In genomic region chr2:62195421-62196277, GRCh38 we compare ENCODE assay signal across 8 cellular contexts. TPM values are rescaled to one million over a fixed set of nuclear protein-coding genes. Genes with fewer than 3 reads are reported as not detected.
DNase-seq lines count a peak whose midpoint lies in the region; ATAC-seq and TF ChIP-seq lines count a peak whose summit lies in the region.

Gene B3GNT2 (plus strand): TSS chr2:62196115. CDS start chr2:62222221, 26,106 bp downstream.

- H2AFZ ChIP-seq in SU-DHL-6 (ENCODE audit: low read depth, low read length, severe bottlenecking) = peak within 1 kb of the TSS; percentile 90

- no peaks in the 10 kb centered on the region for H3F3A ChIP-seq in SU-DHL-6 (ENCODE audit: insufficient read depth)

- H4K20me1 ChIP-seq in SU-DHL-6 (ENCODE audit: low read depth, low read length) = peaks cover 28% of the 10 kb centered on the region

- H3K27me3 ChIP-seq in SU-DHL-6 (ENCODE audit: low read length) = no peaks in the 10 kb centered on the region
- H3K27me3 ChIP-seq in ovary = no peaks in the 10 kb centered on the region
- no peaks in the 10 kb centered on the region for H3K27me3 ChIP-seq in thoracic aorta (replicated peaks; ENCODE audit: insufficient read depth)

- H3K9me2 ChIP-seq in SU-DHL-6 (replicated peaks; ENCODE audit: insufficient read depth, low read length) = no peaks in the 10 kb centered on the region

- WGBS in ovary, 3 donors = 0 to 3% (median 1%) methylated on average over 17 to 70 of the region's 70 CpGs

- TF ChIP-seq EP300 in Ishikawa (IDR thresholded peaks at IDR 0.05; ENCODE audit: borderline replicate concordance) (no peak), ovary (IDR thresholded peaks at IDR 0.05) (no peak)

- H3K4me3 ChIP-seq in SU-DHL-6 (ENCODE audit: insufficient read depth, low read length, poor library complexity, severe bottlenecking) = peak within 1 kb of the TSS; percentile 99
- H3K4me3 ChIP-seq in ovary = peak within 1 kb of the TSS; percentile 56
- H3K4me3 ChIP-seq in thoracic aorta = peak within 1 kb of the TSS; percentile 99

- peak; percentile 76 for TF ChIP-seq POLR2A in ovary (IDR thresholded peaks at IDR 0.05)

- H3K36me3 ChIP-seq in SU-DHL-6 (ENCODE audit: low read length) (peaks cover 2% of the 10 kb centered on the region; the same call in 1 of the 2 replicates), ovary (no peaks in the 10 kb centered on the region), thoracic aorta (no peaks in the 10 kb centered on the region)

- TF ChIP-seq RAD21 in Ishikawa (IDR thresholded peaks at IDR 0.05; ENCODE audit: low read depth) = no peak

- H3K27ac ChIP-seq in SU-DHL-6 (ENCODE audit: low read depth, low read length) (peak within 1 kb of the TSS; percentile 70), ovary (peak within 1 kb of the TSS; percentile 74 to 76), thoracic aorta (peak within 1 kb of the TSS; percentile 84 to 94)

- peak; percentile 62 for DNase-seq in DMS53 treated with DMSO at 0.1 percent for 48 hours (lab: John Stamatoyannopoulos, UW; ENCODE audit: unreplicated experiment)
- DNase-seq in activated naive CD8-positive, alpha-beta T cell treated with anti-CD3 and anti-CD28 coated beads for 36 hours = peak; percentile 87
- DNase-seq in head of caudate nucleus = peak; percentile 53 to 94 (median 87)
- DNase-seq in ovary = peak; percentile 81 to 89 (median 87)
- peak; percentile 39 for DNase-seq in thoracic aorta (ENCODE audit: low spot score)

- H3K36me3 Mint-ChIP-seq in activated naive CD8-positive, alpha-beta T cell treated with anti-CD3 and anti-CD28 coated beads for 36 hours = peaks cover 24% of the 10 kb centered on the region

- peaks cover 39% of the 10 kb centered on the region for H3K79me2 ChIP-seq in SU-DHL-6 (ENCODE audit: insufficient read depth, low read length)

- peak; percentile 49 for ATAC-seq in GM21515 (IDR thresholded peaks at IDR 0.05; ENCODE audit: unreplicated experiment)
- ATAC-seq in thoracic aorta (ENCODE audit: insufficient number of reproducible peaks, low FRiP score, low read depth) = peak; percentile 73

- H3K9me3 ChIP-seq in SU-DHL-6 (ENCODE audit: insufficient read depth, low read length) (no peaks in the 10 kb centered on the region), ovary (no peaks in the 10 kb centered on the region), thoracic aorta (no peaks in the 10 kb centered on the region)

- peak within 1 kb of the TSS; percentile 91 for H3K9ac ChIP-seq in SU-DHL-6 (ENCODE audit: low read length)

- H3K4me1 ChIP-seq in ovary (ENCODE audit: insufficient read depth) = peaks cover 5% of the 10 kb centered on the region
- peaks cover 14 to 29% of the 10 kb centered on the region in 2 donors for H3K4me1 ChIP-seq in thoracic aorta (ENCODE audit: control insufficient read depth in 1 of 2, low read depth in 2 of 2)

- H3K4me2 ChIP-seq in SU-DHL-6 (ENCODE audit: low read depth, low read length, poor library complexity, severe bottlenecking) = peak within 1 kb of the TSS; percentile 79

- H3K9me3 Mint-ChIP-seq in activated naive CD8-positive, alpha-beta T cell treated with anti-CD3 and anti-CD28 coated beads for 36 hours = no peaks in the 10 kb centered on the region

- peaks cover 22% of the 10 kb centered on the region for H3K4me1 Mint-ChIP-seq in activated naive CD8-positive, alpha-beta T cell treated with anti-CD3 and anti-CD28 coated beads for 36 hours

- TF ChIP-seq CTCF in SU-DHL-6 (IDR thresholded peaks at IDR 0.05; ENCODE audit: insufficient read depth, low read length, poor library complexity, severe bottlenecking) (no peak), ovary (IDR thresholded peaks at IDR 0.05) (no peak), thoracic aorta (IDR thresholded peaks at IDR 0.05) (no peak)

- no peaks in the 10 kb centered on the region for H3K27me3 Mint-ChIP-seq in activated naive CD8-positive, alpha-beta T cell treated with anti-CD3 and anti-CD28 coated beads for 36 hours

- H3K27ac Mint-ChIP-seq in activated naive CD8-positive, alpha-beta T cell treated with anti-CD3 and anti-CD28 coated beads for 36 hours = peak within 1 kb of the TSS; percentile 96

- H3K4me3 Mint-ChIP-seq in activated naive CD8-positive, alpha-beta T cell treated with anti-CD3 and anti-CD28 coated beads for 36 hours = peak within 1 kb of the TSS; percentile 89

- intact Hi-C loops in head of caudate nucleus (cut with DNase I) (loop anchor here (5.0 kb wide), 1 partner anchor 217 kb away; no protein-coding TSS in a partner anchor), ovary (cut with DNase I) (loop anchor here in 2 of 4 donors (5.0 to 10.0 kb wide), 2 partner anchors 217 to 281 kb away; no protein-coding TSS in a partner anchor)

TF ChIP-seq in Ishikawa, 13 proteins besides CTCF, POLR2A, EP300 and RAD21:
- TF ChIP-seq NFIC (IDR thresholded peaks at IDR 0.05) = no peak
- peak; percentile 88; the same call in 1 of the 2 replicates for TF ChIP-seq TAF1 (IDR thresholded peaks at IDR 0.05; ENCODE audit: low read depth)
- TF ChIP-seq CREB1 (IDR thresholded peaks at IDR 0.05; ENCODE audit: low read depth) = 0 out of 2 replicates have a peak, but pooled peaks have one; percentile 12
- 0 out of 2 replicates have a peak, but pooled peaks have one; percentile 1 for TF ChIP-seq YY1 (IDR thresholded peaks at IDR 0.05; ENCODE audit: low read depth)
- no peak for TF ChIP-seq FOXM1 (IDR thresholded peaks at IDR 0.05; ENCODE audit: borderline replicate concordance, low read depth)
- TF ChIP-seq ZBTB7A (IDR thresholded peaks at IDR 0.05; ENCODE audit: low read depth) = peak; percentile 88

RNA-seq across cellular contexts. Expression of gene B3GNT2, which starts in this region (rescaled TPM):
- total RNA-seq in activated naive CD8-positive, alpha-beta T cell treated with anti-CD3 and anti-CD28 coated beads for 36 hours = 10 to 100 TPM; 67.3 to 68.7 TPM
- total RNA-seq in ovary (10 to 100 TPM in 4 of 7 donors, 1 to 10 TPM in 3; 6.7 to 20.6 (median 11.2) TPM), thoracic aorta (10 to 100 TPM; 20.1 to 27.9 TPM)
- polyA plus RNA-seq in ovary = 10 to 100 TPM in 1 of 2 donors, 1 to 10 TPM in 1; 9.8 to 20.5 TPM

Comparison
In these comparisons a context has a peak if more than half of its experiments do, and no peak if none do; other contexts are left out.
1. Peak in every context shown above with its lines: DNase-seq, ATAC-seq, H3K4me3 ChIP-seq and H3K27ac ChIP-seq.